In the genomic region with DNA sequence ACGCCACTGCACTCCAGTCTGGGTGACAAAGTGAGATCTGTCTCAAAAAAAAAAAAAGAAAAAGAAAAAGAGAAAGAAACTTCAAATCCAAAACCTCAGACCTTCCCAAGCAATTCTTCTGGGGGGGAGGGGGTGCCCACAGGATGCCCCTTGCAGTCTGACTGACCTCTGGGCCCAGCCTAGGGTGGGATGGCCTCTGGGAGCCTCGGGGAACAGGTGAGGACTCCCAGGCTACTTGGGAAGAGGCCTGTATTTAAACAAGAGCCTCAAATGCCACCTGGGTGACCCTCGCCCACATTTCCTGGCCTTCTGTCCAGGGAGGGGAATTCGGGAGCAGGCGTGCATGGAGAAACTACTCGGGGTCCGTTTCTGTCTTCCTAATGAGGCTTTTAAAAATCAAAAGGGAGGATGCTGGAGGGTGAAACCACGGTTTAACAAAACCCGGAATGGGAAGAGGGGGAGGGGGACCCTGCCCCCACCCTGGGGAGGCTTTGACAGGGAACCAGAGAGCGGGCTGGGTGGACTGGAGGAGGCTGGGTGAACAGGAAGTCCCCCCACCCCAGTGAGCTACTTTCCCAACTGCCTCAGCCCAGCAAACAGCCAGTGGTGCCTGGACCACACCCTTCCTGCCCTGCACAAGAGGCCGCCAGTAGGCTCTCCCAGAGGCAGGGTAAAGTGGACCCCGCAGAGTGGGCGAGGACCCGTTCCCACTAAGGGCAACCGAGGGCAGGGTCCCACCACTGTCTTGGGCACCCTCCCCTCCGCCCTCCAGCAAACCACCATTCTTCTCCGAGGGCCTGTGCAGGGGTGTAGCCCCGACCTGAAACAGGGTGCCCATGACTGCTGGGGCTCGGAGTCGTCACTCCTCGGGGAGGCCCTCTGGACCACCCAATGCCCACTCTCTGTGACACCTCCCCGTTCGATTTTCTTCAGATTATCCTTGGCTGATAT, we compare ENCODE assay signal across 8 cellular contexts. TPM values are rescaled to one million over a fixed set of nuclear protein-coding genes. Genes with fewer than 3 reads are reported as not detected.
DNase-seq lines count a peak whose midpoint lies in the region; ATAC-seq and TF ChIP-seq lines count a peak whose summit lies in the region.

No MANE protein-coding gene starts in this region.

- no peaks in the 10 kb centered on the region for H3K27me3 ChIP-seq in CD4-positive, alpha-beta T cell (ENCODE audit: control insufficient read depth, insufficient read depth, low read length)
- H3K27me3 ChIP-seq in mucosa of rectum (ENCODE audit: control insufficient read depth in 2 of 2, insufficient read depth in 2 of 2, low read length in 2 of 2) (no peaks in the 10 kb centered on the region), foreskin keratinocyte (peaks cover 33% of the 10 kb centered on the region)

- no peaks in the 10 kb centered on the region for H3K9me3 ChIP-seq in CD4-positive, alpha-beta T cell (ENCODE audit: control insufficient read depth, low read length)
- H3K9me3 ChIP-seq in KOPT-K1 (ENCODE audit: insufficient read depth, low read length, poor library complexity, severe bottlenecking) (no peaks in the 10 kb centered on the region), mucosa of rectum (ENCODE audit: control insufficient read depth in 2 of 2, low read length in 2 of 2) (no peaks in the 10 kb centered on the region)

- CTCF ChIA-PET in CD4-positive, alpha-beta T cell (lab: Charles Lee), result interaction anchor here (1.2 kb wide), 1 partner anchor 10 kb away, joined by 4 read pairs; no protein-coding TSS in a partner anchor

- DNase-seq in CD4-positive, alpha-beta T cell, result peak in 9 of 10 experiments; percentile 19 to 57 (median 48)
- peak; percentile 70 for DNase-seq in activated naive CD8-positive, alpha-beta T cell treated with anti-CD3 and anti-CD28 coated beads, Interleukin-2, amount 10 ng/mL, durations not matched to agents 7 days and 5 days
- DNase-seq in DMS79 (lab: John Stamatoyannopoulos, UW) (no peak), foreskin keratinocyte (no peak)

- H3K36me3 Mint-ChIP-seq in CD4-positive, alpha-beta T cell (ENCODE audit: low read depth), result peaks cover 14% of the 10 kb centered on the region
- peaks cover 6% of the 10 kb centered on the region for H3K36me3 Mint-ChIP-seq in activated naive CD8-positive, alpha-beta T cell treated with anti-CD3 and anti-CD28 coated beads, Interleukin-2, amount 10 ng/mL, durations not matched to agents 7 days and 5 days

- peak overlapping the region; percentile 72 to 81 for H3K9ac ChIP-seq in mucosa of rectum (ENCODE audit: low read depth in 1 of 2, low read length in 2 of 2)

- H3K9me3 Mint-ChIP-seq in CD4-positive, alpha-beta T cell, result no peaks in the 10 kb centered on the region
- no peaks in the 10 kb centered on the region for H3K9me3 Mint-ChIP-seq in activated naive CD8-positive, alpha-beta T cell treated with anti-CD3 and anti-CD28 coated beads, Interleukin-2, amount 10 ng/mL, durations not matched to agents 7 days and 5 days

- peak overlapping the region; percentile 83 for H3K27ac ChIP-seq in CD4-positive, alpha-beta T cell (ENCODE audit: low read depth, low read length)
- H3K27ac ChIP-seq in KOPT-K1 (ENCODE audit: low read depth, low read length, poor library complexity, severe bottlenecking), result peak overlapping the region; percentile 78
- H3K27ac ChIP-seq in mucosa of rectum (ENCODE audit: low read depth in 2 of 2, low read length in 2 of 2), result peak overlapping the region; percentile 75 to 86
- no peak overlapping the region for H3K27ac ChIP-seq in foreskin keratinocyte

- H3K4me1 ChIP-seq in mucosa of rectum (ENCODE audit: control insufficient read depth in 2 of 2, insufficient read depth in 2 of 2, low read length in 2 of 2), result peaks cover 36% of the 10 kb centered on the region in 2 donors
- H3K4me1 ChIP-seq in foreskin keratinocyte, result peaks cover 1% of the 10 kb centered on the region

- H3K36me3 ChIP-seq in KOPT-K1 (ENCODE audit: insufficient read depth, low read length) (no peaks in the 10 kb centered on the region; the same call in 1 of the 2 replicates), mucosa of rectum (ENCODE audit: control insufficient read depth in 2 of 2, insufficient read depth in 2 of 2, low read length in 2 of 2) (no peaks in the 10 kb centered on the region)

- H3K4me3 ChIP-seq in mucosa of rectum (ENCODE audit: low read length in 2 of 2), result peak overlapping the region; percentile 61 to 67

- peak overlapping the region; percentile 97 for H3K27ac Mint-ChIP-seq in CD4-positive, alpha-beta T cell
- H3K27ac Mint-ChIP-seq in activated naive CD8-positive, alpha-beta T cell treated with anti-CD3 and anti-CD28 coated beads, Interleukin-2, amount 10 ng/mL, durations not matched to agents 7 days and 5 days, result peak overlapping the region; percentile 96

- H3K4me1 Mint-ChIP-seq in CD4-positive, alpha-beta T cell (ENCODE audit: low read depth), result peaks cover 59% of the 10 kb centered on the region
- H3K4me1 Mint-ChIP-seq in activated naive CD8-positive, alpha-beta T cell treated with anti-CD3 and anti-CD28 coated beads, Interleukin-2, amount 10 ng/mL, durations not matched to agents 7 days and 5 days, result peaks cover 33% of the 10 kb centered on the region

- POLR2A ChIA-PET in CD4-positive, alpha-beta T cell (lab: Charles Lee), result interaction anchor here (0.6 to 4.6 kb wide), 15 partner anchors 11 to 223 kb away, joined by 3 to 69 read pairs (median 4); a partner anchor contains a TSS
- POLR2A ChIA-PET in activated naive CD8-positive, alpha-beta T cell treated with anti-CD3 and anti-CD28 coated beads, Interleukin-2, amount 10 ng/mL, durations not matched to agents 7 days and 5 days (lab: Charles Lee), result interaction anchor here (0.6 to 2.1 kb wide), 11 partner anchors 12 to 346 kb away, joined by 3 to 48 read pairs (median 5); no protein-coding TSS in a partner anchor

- H3K27me3 Mint-ChIP-seq in CD4-positive, alpha-beta T cell, result no peaks in the 10 kb centered on the region
- no peaks in the 10 kb centered on the region for H3K27me3 Mint-ChIP-seq in activated naive CD8-positive, alpha-beta T cell treated with anti-CD3 and anti-CD28 coated beads, Interleukin-2, amount 10 ng/mL, durations not matched to agents 7 days and 5 days

- intact Hi-C loops in CD4-positive, alpha-beta T cell (cut with DNase I, micrococcal nuclease), result loop anchor here (1.0 to 5.0 kb wide), 4 partner anchors 12 to 301 kb away; no protein-coding TSS in a partner anchor

- ATAC-seq in CD4-positive, alpha-beta T cell (ENCODE audit: poor library complexity), result peak; percentile 12
- ATAC-seq in activated naive CD8-positive, alpha-beta T cell treated with anti-CD3 and anti-CD28 coated beads, Interleukin-2, amount 10 ng/mL, durations not matched to agents 7 days and 5 days (ENCODE audit: low read depth), result peak; percentile 35
- ATAC-seq in HG02571 (IDR thresholded peaks at IDR 0.05; ENCODE audit: unreplicated experiment) (no peak), foreskin keratinocyte (no peak), GM18520 (IDR thresholded peaks at IDR 0.05; ENCODE audit: unreplicated experiment) (no peak)

- peak overlapping the region; percentile 91 for H3K4me3 Mint-ChIP-seq in CD4-positive, alpha-beta T cell
- peak overlapping the region; percentile 90 for H3K4me3 Mint-ChIP-seq in activated naive CD8-positive, alpha-beta T cell treated with anti-CD3 and anti-CD28 coated beads, Interleukin-2, amount 10 ng/mL, durations not matched to agents 7 days and 5 days

- no peak for TF ChIP-seq CTCF in CD4-positive, alpha-beta T cell (IDR thresholded peaks at IDR 0.05)
- no peak for TF ChIP-seq CTCF in foreskin keratinocyte (conservative IDR thresholded peaks at IDR 0.05)

RNA-seq across cellular contexts. Expression of a gene that starts 1.5 kb away (rescaled TPM):
- total RNA-seq in CD4-positive, alpha-beta T cell, result 10 to 100 TPM; 75.8 to 80.7 TPM
- total RNA-seq in activated naive CD8-positive, alpha-beta T cell treated with anti-CD3 and anti-CD28 coated beads, Interleukin-2, amount 10 ng/mL, durations not matched to agents 7 days and 5 days, result 10 to 100 TPM; 67.1 to 67.2 TPM
- total RNA-seq in foreskin keratinocyte, result 20.0 and 21.6 TPM in 2 replicates
- polyA plus RNA-seq in foreskin keratinocyte, result 23.7 and 30.7 TPM in 2 replicates

Comparison
In these comparisons a context has a peak if more than half of its experiments do, and no peak if none do; other contexts are left out.
1. ATAC-seq: peak in CD4-positive, alpha-beta T cell (single experiment) and activated naive CD8-positive, alpha-beta T cell treated with anti-CD3 and anti-CD28 coated beads, Interleukin-2, amount 10 ng/mL, durations not matched to agents 7 days and 5 days (single experiment); none in HG02571 (single experiment), foreskin keratinocyte (single experiment) and GM18520 (single experiment).
2. DNase-seq: peak in CD4-positive, alpha-beta T cell (9 of 10) and activated naive CD8-positive, alpha-beta T cell treated with anti-CD3 and anti-CD28 coated beads, Interleukin-2, amount 10 ng/mL, durations not matched to agents 7 days and 5 days (single experiment); none in DMS79 (single experiment) and foreskin keratinocyte (0 of 2).